In genomic region chrX:131288188-131288587, GRCh38 we compare ENCODE assay signal across 17 cellular contexts. TPM values are rescaled to one million over a fixed set of nuclear protein-coding genes. Genes with fewer than 3 reads are reported as not detected.
DNase-seq lines count a peak whose midpoint lies in the region; TF ChIP-seq lines count a peak whose summit lies in the region.
"Had no signal": no experiment of that assay in that cellular context is flagged by ENCODE, and none has a peak within 500 bp of the region (broad histone marks: within the 10 kb centered on the region; RNA-seq: fewer than 3 reads in every experiment).

No MANE protein-coding gene starts in this region.

- H3K4me1 ChIP-seq in ES-I3 (ENCODE audit: insufficient read depth, low read length) (peaks cover 14% of the 10 kb centered on the region), NT2/D1 (ENCODE audit: insufficient read depth, insufficient read length) (no peaks in the 10 kb centered on the region), endodermal cell (ENCODE audit: control insufficient read depth, insufficient read depth, low read length) (no peaks in the 10 kb centered on the region), mesenchymal stem cell (ENCODE audit: control insufficient read depth, insufficient read depth, low read depth, low read length) (peaks cover 3% of the 10 kb centered on the region), mesendoderm (ENCODE audit: control insufficient read depth, low read depth, low read length) (no peaks in the 10 kb centered on the region)
- H3K4me1 ChIP-seq: Peyer's patch had no signal

- H3K4me2 ChIP-seq in mesenchymal stem cell (ENCODE audit: low read length, poor library complexity, severe bottlenecking) (peak overlapping the region; percentile 75), mesendoderm (ENCODE audit: low read length) (no peak overlapping the region)

- H2AK5ac ChIP-seq in mesenchymal stem cell (ENCODE audit: low read length, severe bottlenecking) = no peak overlapping the region
- no peak overlapping the region for H2AK5ac ChIP-seq in mesendoderm (ENCODE audit: low read length)

- no peak overlapping the region for H2BK12ac ChIP-seq in mesenchymal stem cell (ENCODE audit: low read length in 2 of 2)

- WGBS in endodermal cell (ENCODE audit: insufficient coverage in 1 of 2, insufficient read length in 1 of 2), 2 experiments = 100% methylated on average over 1 of the region's 1 CpG; no CpG with 5 or more reads in 1 of the 2 experiments
- no CpG with 5 or more reads among the region's 1 CpG for WGBS in mesenchymal stem cell
- no CpG with 5 or more reads among the region's 1 CpG for WGBS in mesendoderm (ENCODE audit: extremely low coverage, insufficient coverage, low lambda C conversion rate)

- H4K91ac ChIP-seq in mesenchymal stem cell (ENCODE audit: low read length) = no peak overlapping the region

- no peaks in the 10 kb centered on the region for H3K27me3 ChIP-seq in NT2/D1 (ENCODE audit: insufficient read depth, insufficient read length)
- no peaks in the 10 kb centered on the region for H3K27me3 ChIP-seq in endodermal cell (ENCODE audit: control insufficient read depth, insufficient read depth, low read length, poor library complexity, severe bottlenecking)
- peaks cover 0 to 43% of the 10 kb centered on the region in 2 experiments for H3K27me3 ChIP-seq in mesenchymal stem cell (ENCODE audit: control insufficient read depth in 1 of 2, insufficient read depth in 1 of 2, low read length in 2 of 2)
- H3K27me3 ChIP-seq in mesendoderm (ENCODE audit: insufficient read depth, low read length, poor library complexity) = no peaks in the 10 kb centered on the region
- H3K27me3 ChIP-seq: Peyer's patch had no signal

- H3K9ac ChIP-seq in ES-I3 (ENCODE audit: low read depth, low read length) = peak overlapping the region; percentile 72; the same call in 1 of the 2 replicates
- no peak overlapping the region for H3K9ac ChIP-seq in NT2/D1 (ENCODE audit: insufficient read length, low read depth)
- no peak overlapping the region for H3K9ac ChIP-seq in endodermal cell (ENCODE audit: extremely low read depth, low read length, poor library complexity, severe bottlenecking)
- H3K9ac ChIP-seq in mesenchymal stem cell (ENCODE audit: low read length) = no peak overlapping the region
- H3K9ac ChIP-seq in mesendoderm (ENCODE audit: low read length) = no peak overlapping the region

- H3K4me3 ChIP-seq in NT2/D1 (ENCODE audit: insufficient read length, low read depth) (peak overlapping the region; percentile 15), endodermal cell (ENCODE audit: low read length) (no peak overlapping the region), mesenchymal stem cell (ENCODE audit: insufficient read depth in 1 of 2, low read depth in 1 of 2, low read length in 2 of 2) (no peak overlapping the region), mesendoderm (ENCODE audit: low read length) (no peak overlapping the region)

- H2AFZ ChIP-seq in mesenchymal stem cell (ENCODE audit: low read depth, low read length) = no peak overlapping the region

- H4K8ac ChIP-seq in mesenchymal stem cell (ENCODE audit: low read length) (peak overlapping the region; percentile 37), mesendoderm (ENCODE audit: low read depth, low read length) (no peak overlapping the region)

- H2BK5ac ChIP-seq in mesenchymal stem cell (ENCODE audit: low read depth, low read length, poor library complexity, severe bottlenecking) (no peak overlapping the region), mesendoderm (ENCODE audit: low read length) (no peak overlapping the region)

- H3K36me3 Mint-ChIP-seq in endodermal cell (ENCODE audit: low read depth) = no peaks in the 10 kb centered on the region

- no peaks in the 10 kb centered on the region for H3K27me3 Mint-ChIP-seq in endodermal cell (ENCODE audit: insufficient read depth)

- no peaks in the 10 kb centered on the region for H3K9me3 ChIP-seq in ES-I3 (ENCODE audit: control insufficient read depth, insufficient read depth, low read length)
- H3K9me3 ChIP-seq in NT2/D1 (ENCODE audit: insufficient read depth, low read length) = no peaks in the 10 kb centered on the region
- H3K9me3 ChIP-seq in endodermal cell (ENCODE audit: control insufficient read depth, low read length) = no peaks in the 10 kb centered on the region
- no peaks in the 10 kb centered on the region for H3K9me3 ChIP-seq in mesenchymal stem cell (ENCODE audit: control insufficient read depth, low read length)
- H3K9me3 ChIP-seq: HAP-1, Peyer's patch had no signal

- H3K36me3 ChIP-seq in ES-I3 (ENCODE audit: insufficient read depth, low read length) (no peaks in the 10 kb centered on the region), NT2/D1 (ENCODE audit: insufficient read depth, insufficient read length, low read length) (no peaks in the 10 kb centered on the region), endodermal cell (ENCODE audit: control insufficient read depth, insufficient read depth, low read length) (no peaks in the 10 kb centered on the region), mesenchymal stem cell (ENCODE audit: control insufficient read depth in 1 of 2, insufficient read depth in 2 of 2, low read depth in 1 of 2, low read length in 2 of 2) (no peaks in the 10 kb centered on the region), mesendoderm (ENCODE audit: control insufficient read depth, insufficient read depth, low read length) (no peaks in the 10 kb centered on the region)
- H3K36me3 ChIP-seq: HAP-1, Peyer's patch had no signal

- no peak overlapping the region for H3K27ac ChIP-seq in endodermal cell (ENCODE audit: low read depth, low read length)
- H3K27ac ChIP-seq in mesenchymal stem cell (ENCODE audit: low read length, poor library complexity, severe bottlenecking) = no peak overlapping the region
- H3K27ac ChIP-seq in mesendoderm (ENCODE audit: low read depth, low read length) = no peak overlapping the region
- H3K27ac ChIP-seq: Peyer's patch had no signal

- H3K9me3 Mint-ChIP-seq in endodermal cell = no peaks in the 10 kb centered on the region

- no peak overlapping the region for H3K23ac ChIP-seq in mesenchymal stem cell (ENCODE audit: low read length in 2 of 2)
- H3K23ac ChIP-seq in mesendoderm (ENCODE audit: low read length) = no peak overlapping the region

- H3K79me2 ChIP-seq in mesendoderm (ENCODE audit: control insufficient read depth, insufficient read depth, low read length) = no peaks in the 10 kb centered on the region

- no peaks in the 10 kb centered on the region for H3K79me1 ChIP-seq in mesenchymal stem cell (replicated peaks; ENCODE audit: low read length, poor library complexity, severe bottlenecking)
- H3K79me1 ChIP-seq in mesendoderm (ENCODE audit: low read length) = no peaks in the 10 kb centered on the region

- no peak for DNase-seq in NT2/D1 (ENCODE audit: low read depth, low spot score)
- no peak for DNase-seq in endodermal cell
- no peak for DNase-seq in mesenchymal stem cell
- DNase-seq in mesendoderm = no peak
- no peak for DNase-seq in activated CD4-positive, alpha-beta T cell treated with anti-CD3 and anti-CD28 coated beads for 4 hours
- no peak for DNase-seq in H4 (ENCODE audit: low spot score)
- no peak for DNase-seq in stimulated activated CD4-positive, alpha-beta T cell treated with anti-CD3 and anti-CD28 coated beads, Interleukin-2, amount 100 ng/mL, for 48 hours
- DNase-seq: DMS153, EL, KG1, NCI-H1930, NCI-H2171, NCI-H774, Peyer's patch, Right ventricle myocardium superior had no signal

- H3K4ac ChIP-seq in mesenchymal stem cell (ENCODE audit: low read depth in 1 of 2, low read length in 2 of 2) (no peak overlapping the region), mesendoderm (ENCODE audit: low read depth, low read length) (no peak overlapping the region)

- H3K56ac ChIP-seq in mesendoderm (ENCODE audit: low read length) = no peak overlapping the region

- H3K4me3 Mint-ChIP-seq in endodermal cell = peak overlapping the region; percentile 75

- no peak for TF ChIP-seq CTCF in endodermal cell (conservative IDR thresholded peaks at IDR 0.05)

- H2BK120ac ChIP-seq in mesenchymal stem cell (ENCODE audit: low read depth, low read length) (no peak overlapping the region), mesendoderm (ENCODE audit: low read depth, low read length) (no peak overlapping the region)

- H4K5ac ChIP-seq in mesendoderm (ENCODE audit: low read length) = no peak overlapping the region

- H3K18ac ChIP-seq in mesenchymal stem cell (ENCODE audit: low read depth in 1 of 2, low read length in 2 of 2) (no peak overlapping the region), mesendoderm (ENCODE audit: low read length) (no peak overlapping the region)

- no peak overlapping the region for H3K14ac ChIP-seq in mesenchymal stem cell (ENCODE audit: low read length in 2 of 2)

- H3K4me1 Mint-ChIP-seq in endodermal cell = peaks cover 31% of the 10 kb centered on the region

- no peak overlapping the region for H3K27ac Mint-ChIP-seq in endodermal cell

- H2BK15ac ChIP-seq in mesenchymal stem cell (ENCODE audit: low read depth, poor library complexity, severe bottlenecking) = no peak overlapping the region
- no peak overlapping the region for H2BK15ac ChIP-seq in mesendoderm (replicated peaks; ENCODE audit: low read depth)

RNA-seq across cellular contexts. Expression of gene IGSF1, which starts 0.9 kb away (rescaled TPM):
- 10 to 100 TPM in 1 of 2 donors, 1 to 10 TPM in 1; 5.6 to 10.5 TPM for total RNA-seq in endodermal cell
- polyA plus RNA-seq in endodermal cell (2013, experiment 1 of 2) = 5.2 TPM
- polyA plus RNA-seq in endodermal cell (2013, experiment 2 of 2) = 4.4 TPM
- polyA plus RNA-seq in mesenchymal stem cell (2013, experiment 1 of 2) = 8.4 TPM
- 7.9 TPM for polyA plus RNA-seq in mesenchymal stem cell (2013, experiment 2 of 2)
- polyA plus RNA-seq in mesendoderm (2013, experiment 1 of 2) = 8.9 TPM
- 8.8 TPM for polyA plus RNA-seq in mesendoderm (2013, experiment 2 of 2)
- total RNA-seq in H4 (2014; rRNA removed; shearing (Covaris generic)) = 1.9 and 2.0 TPM in 2 replicates
- total RNA-seq: Peyer's patch had no signal
